ENCODE assay signal across 13 cellular contexts in the genomic region with DNA sequence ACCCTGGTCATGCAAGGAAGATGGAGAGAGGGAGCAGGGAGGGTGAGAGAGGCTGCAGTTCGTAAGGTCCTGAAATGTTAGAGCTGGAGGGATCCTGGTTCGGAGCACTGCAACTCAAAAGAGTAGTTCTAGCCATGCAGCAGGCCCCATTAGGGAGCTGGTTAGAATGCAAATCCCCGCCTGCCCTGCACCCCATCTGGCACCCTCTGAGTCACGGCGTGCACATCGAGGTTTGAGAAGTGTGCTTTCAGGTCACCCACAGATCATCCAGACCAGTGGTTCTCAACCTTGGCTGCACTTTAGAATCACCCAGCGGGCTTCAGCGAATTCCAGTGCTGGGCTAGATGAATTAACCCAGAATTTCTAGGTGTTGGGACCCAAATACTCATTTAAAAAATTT. TPM values are rescaled to one million over a fixed set of nuclear protein-coding genes. Genes with fewer than 3 reads are reported as not detected.
DNase-seq lines count a peak whose midpoint lies in the region; ATAC-seq and TF ChIP-seq lines count a peak whose summit lies in the region.
"Had no signal": no experiment of that assay in that cellular context is flagged by ENCODE, and none has a peak within 500 bp of the region (broad histone marks: within the 10 kb centered on the region; RNA-seq: fewer than 3 reads in every experiment).

No MANE protein-coding gene starts in this region.

- WGBS in esophagus squamous epithelium, 2 donors, result 74 to 75% methylated on average over 7 to 8 of the region's 8 CpGs

- peaks cover 8 to 50% (median 22%) of the 10 kb centered on the region in 3 donors for H3K4me1 ChIP-seq in esophagus squamous epithelium

- H3K4me3 ChIP-seq in esophagus squamous epithelium, result no peak overlapping the region
- H3K4me3 ChIP-seq: lung, thoracic aorta had no signal

- no peak overlapping the region for H3K4me3 Mint-ChIP-seq in natural killer cell treated with Interleukin-12 subunit alpha and Interleukin-12 subunit beta and Interleukin-15 and Interleukin-18, amount 100 ng/mL, for 72 hours
- H3K4me3 Mint-ChIP-seq: activated naive CD8-positive, alpha-beta T cell; CD4-positive, alpha-beta memory T cell had no signal

- intact Hi-C loops in esophagus squamous epithelium (cut with DNase I), result no loop called here

- H3K27me3 Mint-ChIP-seq in natural killer cell treated with Interleukin-12 subunit alpha and Interleukin-12 subunit beta and Interleukin-15 and Interleukin-18, amount 100 ng/mL, for 72 hours, result no peaks in the 10 kb centered on the region
- H3K27me3 Mint-ChIP-seq: activated naive CD8-positive, alpha-beta T cell; CD4-positive, alpha-beta memory T cell had no signal

- ATAC-seq in GM18517 (IDR thresholded peaks at IDR 0.05; ENCODE audit: unreplicated experiment) (peak; percentile 81), GM21529 (IDR thresholded peaks at IDR 0.05; ENCODE audit: unreplicated experiment) (peak; percentile 98), HG03280 (IDR thresholded peaks at IDR 0.05; ENCODE audit: unreplicated experiment) (peak; percentile 99)
- ATAC-seq in natural killer cell treated with Interleukin-12 subunit alpha and Interleukin-12 subunit beta and Interleukin-15 and Interleukin-18, amount 100 ng/mL, for 72 hours, result no peak

- H3K9me3 Mint-ChIP-seq in natural killer cell treated with Interleukin-12 subunit alpha and Interleukin-12 subunit beta and Interleukin-15 and Interleukin-18, amount 100 ng/mL, for 72 hours, result no peaks in the 10 kb centered on the region

- DNase-seq in esophagus squamous epithelium (lab: John Stamatoyannopoulos, UW), result no peak
- DNase-seq in middle frontal gyrus (ENCODE audit: extremely low spot score, low spot score), result no peak
- no peak for DNase-seq in dermis blood vessel endothelial cell
- no peak for DNase-seq in natural killer cell treated with Interleukin-12 subunit alpha and Interleukin-12 subunit beta and Interleukin-15 and Interleukin-18, amount 100 ng/mL, for 72 hours (ENCODE audit: low spot score)
- no peak for DNase-seq in OCI-M1 (lab: John Stamatoyannopoulos, UW)
- DNase-seq: CD4-positive, alpha-beta memory T cell; NCI-H2171 treated with DMSO at 0.1 percent for 48 hours had no signal

- no peak for TF ChIP-seq POLR2A in esophagus squamous epithelium (IDR thresholded peaks at IDR 0.05)

- TF ChIP-seq CTCF in esophagus squamous epithelium (IDR thresholded peaks at IDR 0.05), result no peak

- no peaks in the 10 kb centered on the region for H3K27me3 ChIP-seq in esophagus squamous epithelium

- peak overlapping the region; percentile 42 to 88 (median 75) for H3K27ac ChIP-seq in esophagus squamous epithelium
- H3K27ac ChIP-seq: thoracic aorta had no signal

- no peak overlapping the region for H3K27ac Mint-ChIP-seq in natural killer cell treated with Interleukin-12 subunit alpha and Interleukin-12 subunit beta and Interleukin-15 and Interleukin-18, amount 100 ng/mL, for 72 hours
- H3K27ac Mint-ChIP-seq: activated naive CD8-positive, alpha-beta T cell had no signal

- peaks cover 0 to 19% (median 0%) of the 10 kb centered on the region in 3 donors for H3K36me3 ChIP-seq in esophagus squamous epithelium

- H3K9me3 ChIP-seq in esophagus squamous epithelium, result no peaks in the 10 kb centered on the region
- H3K9me3 ChIP-seq: thoracic aorta had no signal

- H3K4me1 Mint-ChIP-seq in natural killer cell treated with Interleukin-12 subunit alpha and Interleukin-12 subunit beta and Interleukin-15 and Interleukin-18, amount 100 ng/mL, for 72 hours (ENCODE audit: low read depth in 2 of 2), result peaks cover 19 to 31% of the 10 kb centered on the region in 2 donors
- H3K4me1 Mint-ChIP-seq: CD4-positive, alpha-beta memory T cell had no signal

- H3K36me3 Mint-ChIP-seq in natural killer cell treated with Interleukin-12 subunit alpha and Interleukin-12 subunit beta and Interleukin-15 and Interleukin-18, amount 100 ng/mL, for 72 hours, result no peaks in the 10 kb centered on the region

RNA-seq across cellular contexts. Expression of a gene that starts 48.2 kb away (rescaled TPM):
- total RNA-seq in esophagus squamous epithelium (100 to 1,000 TPM in 1 of 4 donors, 10 to 100 TPM in 3; 31.0 to 110 (median 51.2) TPM), dermis blood vessel endothelial cell (15.8 and 16.1 TPM in 2 replicates)
- total RNA-seq in natural killer cell treated with Interleukin-12 subunit alpha and Interleukin-12 subunit beta and Interleukin-15 and Interleukin-18, amount 100 ng/mL, for 72 hours, result 10 to 100 TPM; 60.4 to 60.9 TPM

Comparison
In these comparisons a context has a peak if more than half of its experiments do, and no peak if none do; other contexts are left out.
1. ATAC-seq: peak in GM18517 (single experiment), GM21529 (single experiment) and HG03280 (single experiment); none in natural killer cell treated with Interleukin-12 subunit alpha and Interleukin-12 subunit beta and Interleukin-15 and Interleukin-18, amount 100 ng/mL, for 72 hours (0 of 2).